ENCODE assay signal across 10 cellular contexts in genomic region chr7:151429232-151429554, GRCh38. TPM values are rescaled to one million over a fixed set of nuclear protein-coding genes. Genes with fewer than 3 reads are reported as not detected.
DNase-seq lines count a peak whose midpoint lies in the region; ATAC-seq and TF ChIP-seq lines count a peak whose summit lies in the region.
"Had no signal": no experiment of that assay in that cellular context is flagged by ENCODE, and none has a peak within 500 bp of the region (broad histone marks: within the 10 kb centered on the region; RNA-seq: fewer than 3 reads in every experiment).

No MANE protein-coding gene starts in this region.

- no peaks in the 10 kb centered on the region for H4K20me1 ChIP-seq in PC-9 (ENCODE audit: insufficient read depth)

- POLR2A ChIA-PET in PC-9 (lab: Charles Lee; ENCODE audit: unreplicated experiment), result no interaction called here

- H3K4me1 ChIP-seq in PC-9 (replicated peaks; ENCODE audit: insufficient read depth), result peaks cover 46% of the 10 kb centered on the region
- peaks cover 21 to 50% (median 39%) of the 10 kb centered on the region in 4 donors for H3K4me1 ChIP-seq in stomach

- no peak overlapping the region for H3K27ac Mint-ChIP-seq in Calu3 (ENCODE audit: unreplicated experiment)

- no peaks in the 10 kb centered on the region for H3K9me2 ChIP-seq in PC-9 (ENCODE audit: insufficient read depth)

- CTCF ChIA-PET in PC-9 (lab: Charles Lee) (no interaction called here), Calu3 (lab: Charles Lee) (no interaction called here)

- no peaks in the 10 kb centered on the region for H3K36me3 Mint-ChIP-seq in activated T-cell treated with anti-CD3 and anti-CD28 coated beads, Interleukin-2, amount 50 U/mL, for 4 hours (ENCODE audit: insufficient read depth)
- peaks cover 7% of the 10 kb centered on the region for H3K36me3 Mint-ChIP-seq in Calu3 (ENCODE audit: insufficient read depth, unreplicated experiment)

- no peaks in the 10 kb centered on the region for H3K9me3 ChIP-seq in PC-9 (ENCODE audit: insufficient read depth, low read depth)
- no peaks in the 10 kb centered on the region for H3K9me3 ChIP-seq in stomach

- peaks cover 7% of the 10 kb centered on the region; the same call in 1 of the 2 replicates for H3F3A ChIP-seq in PC-9 (ENCODE audit: insufficient read depth, low read depth)

- H3K27me3 ChIP-seq in PC-9 (ENCODE audit: insufficient read depth, low read depth), result no peaks in the 10 kb centered on the region
- H3K27me3 ChIP-seq in layer of hippocampus (ENCODE audit: control insufficient read depth, insufficient read depth, low read length), result peaks cover 4% of the 10 kb centered on the region
- no peaks in the 10 kb centered on the region for H3K27me3 ChIP-seq in stomach

- H3K36me3 ChIP-seq in PC-9 (ENCODE audit: low read depth), result no peaks in the 10 kb centered on the region
- no peaks in the 10 kb centered on the region for H3K36me3 ChIP-seq in stomach

- no peaks in the 10 kb centered on the region for H3K27me3 Mint-ChIP-seq in activated T-cell treated with anti-CD3 and anti-CD28 coated beads, Interleukin-2, amount 50 U/mL, for 4 hours (ENCODE audit: low read depth)
- peaks cover 7% of the 10 kb centered on the region for H3K27me3 Mint-ChIP-seq in Calu3 (ENCODE audit: unreplicated experiment)

- no peak for DNase-seq in activated T-cell treated with anti-CD3 and anti-CD28 coated beads, Interleukin-2, amount 50 U/mL, for 4 hours
- DNase-seq in activated T-cell treated with anti-CD3 and anti-CD28 coated beads, Interleukin-2, amount 50 U/mL, for 1 hour, result no peak
- DNase-seq in PC-9, result no peak
- DNase-seq in stomach, result no peak
- no peak for DNase-seq in Calu3
- no peak for DNase-seq in NCI-H128 (lab: John Stamatoyannopoulos, UW; ENCODE audit: unreplicated experiment)
- DNase-seq: NCI-H2081 treated with DMSO at 0.1 percent for 48 hours had no signal

- no peak for TF ChIP-seq EP300 in stomach (IDR thresholded peaks at IDR 0.05)

- H3K79me2 ChIP-seq in PC-9 (ENCODE audit: low read depth), result no peaks in the 10 kb centered on the region

- TF ChIP-seq POLR2A in stomach (IDR thresholded peaks at IDR 0.05), result no peak

- H3K4me3 Mint-ChIP-seq in activated T-cell treated with anti-CD3 and anti-CD28 coated beads, Interleukin-2, amount 50 U/mL, for 4 hours, result peak overlapping the region; percentile 58
- no peak overlapping the region for H3K4me3 Mint-ChIP-seq in Calu3 (ENCODE audit: low read depth, unreplicated experiment)

- TF ChIP-seq CTCF in PC-9 (conservative IDR thresholded peaks at IDR 0.05), result no peak
- no peak for TF ChIP-seq CTCF in stomach (IDR thresholded peaks at IDR 0.05)
- no peak for TF ChIP-seq CTCF in Calu3 (IDR thresholded peaks at IDR 0.05; ENCODE audit: unreplicated experiment)

- no peaks in the 10 kb centered on the region for H3K9me3 Mint-ChIP-seq in activated T-cell treated with anti-CD3 and anti-CD28 coated beads, Interleukin-2, amount 50 U/mL, for 4 hours
- no peaks in the 10 kb centered on the region for H3K9me3 Mint-ChIP-seq in Calu3 (ENCODE audit: low read depth, unreplicated experiment)

- H3K4me2 ChIP-seq in PC-9, result peak overlapping the region; percentile 39

- peaks cover 62% of the 10 kb centered on the region for H3K4me1 Mint-ChIP-seq in activated T-cell treated with anti-CD3 and anti-CD28 coated beads, Interleukin-2, amount 50 U/mL, for 4 hours (ENCODE audit: low read depth)
- peaks cover 17% of the 10 kb centered on the region for H3K4me1 Mint-ChIP-seq in Calu3 (ENCODE audit: low read depth, unreplicated experiment)

- H3K4me3 ChIP-seq in PC-9 (no peak overlapping the region), stomach (no peak overlapping the region)

- BruUV-seq in PC-9 (replicated peaks; lab: Mats Ljungman, UMichigan), result TSS peak; percentile 34
- BruUV-seq in Calu3 (replicated peaks; lab: Mats Ljungman, UMichigan), result no TSS peak

- ATAC-seq in activated T-cell treated with anti-CD3 and anti-CD28 coated beads, Interleukin-2, amount 50 U/mL, for 4 hours, result no peak
- no peak for ATAC-seq in GM21528 (IDR thresholded peaks at IDR 0.05; ENCODE audit: low FRiP score, unreplicated experiment)

- H3K27ac ChIP-seq in PC-9 (peak overlapping the region; percentile 55), layer of hippocampus (ENCODE audit: low read depth, low read length) (peak overlapping the region; percentile 19), stomach (peak overlapping the region in 4 of 5 donors; percentile 69 to 90 (median 82))

- no peak overlapping the region for H2AFZ ChIP-seq in PC-9

- WGBS in stomach, 5 donors, result 74 to 95% (median 91%) methylated on average over 5 of the region's 5 CpGs

- intact Hi-C loops in PC-9 (cut with micrococcal nuclease; ENCODE audit: unreplicated experiment), result loop anchor here (5.0 kb wide), 1 partner anchor 258 kb away; no protein-coding TSS in a partner anchor
- intact Hi-C loops in stomach (cut with DNase I; ENCODE audit: low total_unique reads), result no loop called here
- intact Hi-C loops in Calu3 (cut with micrococcal nuclease; ENCODE audit: unreplicated experiment), result no loop called here

RNA-seq across cellular contexts. Expression of gene CRYGN, which starts 10.7 kb away (rescaled TPM):
- total RNA-seq in activated T-cell treated with anti-CD3 and anti-CD28 coated beads, Interleukin-2, amount 50 U/mL, for 4 hours, result not detected
- 1.0 and 1.2 TPM in 2 replicates for total RNA-seq in PC-9 (2021)
- total RNA-seq in stomach, result not detected
- polyA plus RNA-seq in stomach, result not detected
- total RNA-seq in Calu3 (2022), result not detected in 2 replicates
- polyA plus RNA-seq: neural cell had no signal

RNA-seq across cellular contexts. Expression of gene WDR86, which starts 19.4 kb away (rescaled TPM):
- under 1 TPM; 0.27 to 0.46 (median 0.37) TPM for total RNA-seq in activated T-cell treated with anti-CD3 and anti-CD28 coated beads, Interleukin-2, amount 50 U/mL, for 4 hours
- total RNA-seq in PC-9 (2021) (7.7 and 12.4 TPM in 2 replicates), stomach (10 to 100 TPM in 1 of 5 donors, 1 to 10 TPM in 4; 1.2 to 15.8 (median 6.2) TPM), Calu3 (2022) (not detected in 2 replicates)
- polyA plus RNA-seq in stomach, result 1 to 10 TPM; 2.2 to 7.5 (median 4.1) TPM

Comparison
In these comparisons a context has a peak if more than half of its experiments do, and no peak if none do; other contexts are left out.
1. H3K27ac ChIP-seq: peak in every context shown above with its lines; median percentile 82 in stomach; 55 in PC-9; 19 in layer of hippocampus.